ENCODE assay signal across 8 cellular contexts in genomic region chr1:62688687-62689085, GRCh38. TPM values are rescaled to one million over a fixed set of nuclear protein-coding genes. Genes with fewer than 3 reads are reported as not detected.
DNase-seq lines count a peak whose midpoint lies in the region; ATAC-seq, FAIRE-seq and TF ChIP-seq lines count a peak whose summit lies in the region.

No MANE protein-coding gene starts in this region.

- no peak for TF ChIP-seq EP300 in GM12878 (IDR thresholded peaks at IDR 0.05; ENCODE audit: borderline replicate concordance in 1 of 2, control insufficient read depth in 1 of 2, low read depth in 2 of 2, low read length in 2 of 2)

- no peaks in the 10 kb centered on the region for H4K20me1 ChIP-seq in GM12878 (ENCODE audit: control insufficient read depth, insufficient read depth)

- CTCF ChIA-PET in GM12878 (lab: Yijun Ruan, JAX) = interaction anchor here (0.8 to 2.7 kb wide), 3 partner anchors 9 to 58 kb away, joined by 3 to 16 read pairs (median 3); no protein-coding TSS in a partner anchor

- TSS peak; percentile 75 for BruUV-seq in GM12878 (replicated peaks; lab: Mats Ljungman, UMichigan)

- H3K79me2 ChIP-seq in GM12878 (ENCODE audit: control insufficient read depth, insufficient read depth, low read length) = peaks cover 21% of the 10 kb centered on the region

- peak overlapping the region; percentile 95 for H3K4me2 ChIP-seq in GM12878 (ENCODE audit: control insufficient read depth, insufficient read depth)

- ATAC-seq in heart left ventricle = no peak
- no peak for ATAC-seq in Right ventricle myocardium superior (ENCODE audit: poor library complexity)
- ATAC-seq in GM12878 = peak; percentile 3; the same call in 2 of the 3 replicates
- ATAC-seq in lower lobe of right lung = peak in 1 of 2 donors; percentile 1
- no peak for ATAC-seq in upper lobe of right lung
- no peak for ATAC-seq in HG03469 (IDR thresholded peaks at IDR 0.05; ENCODE audit: unreplicated experiment)

- DNase-seq in heart left ventricle = no peak
- no peak for DNase-seq in Right ventricle myocardium superior
- DNase-seq in GM12878 (ENCODE audit: low read depth, low spot score) = no peak
- DNase-seq in lower lobe of right lung = no peak
- no peak for DNase-seq in upper lobe of right lung
- DNase-seq in NCI-H1436 treated with DMSO at 0.1 percent for 48 hours (lab: John Stamatoyannopoulos, UW) = no peak

- RAD21 ChIA-PET in GM12878 (lab: Charles Lee; ENCODE audit: unreplicated experiment) = interaction anchor here (0.8 to 1.2 kb wide), 4 partner anchors 34 to 252 kb away, joined by 3 to 4 read pairs (median 3); partner anchors contain the start of gene USP1

- POLR2A ChIA-PET in GM12878 (lab: Charles Lee) = interaction anchor here (0.8 to 1.2 kb wide), 2 partner anchors 64 to 67 kb away, joined by 3 to 4 read pairs; no protein-coding TSS in a partner anchor

- H3K9me3 ChIP-seq in heart left ventricle (no peaks in the 10 kb centered on the region), HUES6 (ENCODE audit: control insufficient read depth, insufficient read depth, low read depth, low read length) (no peaks in the 10 kb centered on the region), GM12878 (replicated peaks; ENCODE audit: control insufficient read depth, insufficient read depth, low read length) (no peaks in the 10 kb centered on the region; the same call in 2 of the 3 replicates), lower lobe of right lung (no peaks in the 10 kb centered on the region), upper lobe of right lung (no peaks in the 10 kb centered on the region)

- WGBS in heart left ventricle, 4 donors = 0 to 4% (median 2%) methylated on average over 10 of the region's 10 CpGs
- WGBS in GM12878 (ENCODE audit: insufficient coverage, insufficient replicate concordance, low lambda C conversion rate, missing lambda C conversion rate) = 12% methylated on average over 10 of the region's 10 CpGs

- H3K4me1 ChIP-seq in heart left ventricle = peaks cover 0 to 55% (median 30%) of the 10 kb centered on the region in 12 donors
- H3K4me1 ChIP-seq in HUES6 (ENCODE audit: control insufficient read depth, insufficient read depth, low read length) = peaks cover 19% of the 10 kb centered on the region
- H3K4me1 ChIP-seq in GM12878 (ENCODE audit: control insufficient read depth, insufficient read depth, low read length) = peaks cover 4% of the 10 kb centered on the region; the same call in 1 of the 2 replicates
- H3K4me1 ChIP-seq in lower lobe of right lung = peaks cover 39% of the 10 kb centered on the region
- peaks cover 22% of the 10 kb centered on the region for H3K4me1 ChIP-seq in upper lobe of right lung

- no peak for TF ChIP-seq POLR2A in heart left ventricle (IDR thresholded peaks at IDR 0.05)
- no peak for TF ChIP-seq POLR2A in GM12878 (IDR thresholded peaks at IDR 0.05; ENCODE audit: low read depth, low read length)

- SMC1A ChIA-PET in GM12878 (lab: Charles Lee; ENCODE audit: uncharacterized antibody, unreplicated experiment) = interaction anchor here (0.8 to 3.5 kb wide), 9 partner anchors 35 to 249 kb away, joined by 3 to 23 read pairs (median 7); no protein-coding TSS in a partner anchor

- peak overlapping the region; percentile 48 to 99 (median 88) for H3K4me3 ChIP-seq in heart left ventricle
- peak overlapping the region; percentile 100 for H3K4me3 ChIP-seq in HUES6 (ENCODE audit: low read depth, low read length)
- H3K4me3 ChIP-seq in GM12878 = peak overlapping the region; percentile 87
- H3K4me3 ChIP-seq in lower lobe of right lung = peak overlapping the region; percentile 70
- peak overlapping the region; percentile 85 for H3K4me3 ChIP-seq in upper lobe of right lung

- intact Hi-C loops in heart left ventricle (cut with DNase I) = loop anchor here in 2 of 10 donors (5.0 to 10.0 kb wide), 2 partner anchors 39 to 56 kb away; no protein-coding TSS in a partner anchor
- intact Hi-C loops in Right ventricle myocardium superior (cut with DNase I) = no loop called here
- intact Hi-C loops in GM12878 (cut with micrococcal nuclease; ENCODE audit: unreplicated experiment) = loop anchor here (2.0 kb wide), 1 partner anchor 252 kb away; the partner anchor contains the start of gene USP1
- intact Hi-C loops in lower lobe of right lung (cut with DNase I) = no loop called here
- intact Hi-C loops in upper lobe of right lung (cut with DNase I) = no loop called here

- TF ChIP-seq CTCF in heart left ventricle (IDR thresholded peaks at IDR 0.05) (no peak), GM12878 (IDR thresholded peaks at IDR 0.05 in 2 of 3, conservative IDR thresholded peaks at IDR 0.05 in 1 of 3; ENCODE audit: control insufficient read depth in 2 of 3, extremely low read depth in 1 of 3, insufficient read depth in 1 of 3, low read depth in 3 of 3, low read length in 3 of 3) (no peak), lower lobe of right lung (IDR thresholded peaks at IDR 0.05) (no peak), upper lobe of right lung (IDR thresholded peaks at IDR 0.05) (no peak)

- H3K9ac ChIP-seq in HUES6 (ENCODE audit: low read length) (peak overlapping the region; percentile 92), GM12878 (ENCODE audit: control insufficient read depth, insufficient read depth, low read length) (peak overlapping the region; percentile 88)

- in situ Hi-C loops in GM12878 (cut with MboI) = no loop called here

- no peak for FAIRE-seq in GM12878 (lab: Jason Lieb, UNC)

- no peak for TF ChIP-seq RAD21 in GM12878 (IDR thresholded peaks at IDR 0.05; ENCODE audit: insufficient read depth, low read depth, low read length)

- no peaks in the 10 kb centered on the region for H3K27me3 ChIP-seq in heart left ventricle
- no peaks in the 10 kb centered on the region for H3K27me3 ChIP-seq in HUES6 (ENCODE audit: control insufficient read depth, insufficient read depth, low read length)
- H3K27me3 ChIP-seq in GM12878 (replicated peaks in 1 of 2; ENCODE audit: control insufficient read depth in 2 of 2, insufficient read depth in 2 of 2, low read length in 1 of 2) = no peaks in the 10 kb centered on the region
- H3K27me3 ChIP-seq in lower lobe of right lung (ENCODE audit: low read depth) = no peaks in the 10 kb centered on the region
- H3K27me3 ChIP-seq in upper lobe of right lung = no peaks in the 10 kb centered on the region

- no peaks in the 10 kb centered on the region for H3K36me3 ChIP-seq in heart left ventricle
- H3K36me3 ChIP-seq in HUES6 (ENCODE audit: control insufficient read depth, insufficient read depth, low read length) = no peaks in the 10 kb centered on the region
- no peaks in the 10 kb centered on the region for H3K36me3 ChIP-seq in GM12878 (ENCODE audit: control insufficient read depth in 2 of 2, insufficient read depth in 2 of 2, low read length in 1 of 2)
- H3K36me3 ChIP-seq in lower lobe of right lung = no peaks in the 10 kb centered on the region
- H3K36me3 ChIP-seq in upper lobe of right lung = no peaks in the 10 kb centered on the region

- H3K27ac ChIP-seq in heart left ventricle (peak overlapping the region; percentile 47 to 87 (median 76)), HUES6 (ENCODE audit: low read depth, low read length) (peak overlapping the region; percentile 78), GM12878 (ENCODE audit: control insufficient read depth, insufficient read depth) (peak overlapping the region; percentile 83), lower lobe of right lung (peak overlapping the region; percentile 73), upper lobe of right lung (peak overlapping the region; percentile 85)

- H2AFZ ChIP-seq in GM12878 (ENCODE audit: control insufficient read depth, low read depth, low read length) = peak overlapping the region; percentile 98

RNA-seq across cellular contexts. Expression of gene DOCK7, which starts 0.5 kb away (rescaled TPM):
- 10 to 100 TPM in 7 of 9 donors, 1 to 10 TPM in 2; 5.8 to 26.7 (median 12.0) TPM for total RNA-seq in heart left ventricle
- 1 to 10 TPM; 2.9 to 6.2 TPM for polyA plus RNA-seq in heart left ventricle
- total RNA-seq in Right ventricle myocardium superior = 7.7 TPM
- total RNA-seq in GM12878 (2013; cell fraction: nucleolus; rRNA removed) = 138 and 140 TPM in 2 replicates
- 29.7 and 30.7 TPM in 2 replicates for total RNA-seq in GM12878 (2014; rRNA removed)
- total RNA-seq in GM12878 (2014; rRNA removed; fragmentation: Illumina TruSeq; extraction: Trizol) = 26.3 and 34.1 TPM in 2 replicates
- total RNA-seq in GM12878 (2021) = 29.5 and 35.5 TPM in 2 replicates
- polyA plus RNA-seq in GM12878 (2011; ENCODE audit: low read depth) = 26.9 TPM
- polyA plus RNA-seq in GM12878 (2011; rRNA removed) = 34.6 and 42.0 TPM in 2 replicates
- 13.7 and 14.1 TPM in 2 replicates for polyA plus RNA-seq in GM12878 (2011; cell fraction: cytosol; rRNA removed)
- 18.6 and 26.8 TPM in 2 replicates for polyA plus RNA-seq in GM12878 (2011; cell fraction: nucleus; rRNA removed)
- polyA plus RNA-seq in GM12878 (2012) = 12.0 and 13.2 TPM in 2 replicates
- polyA plus RNA-seq in GM12878 (2014; fragmentation: Illumina TruSeq; extraction: Trizol) = 27.8 and 52.7 TPM in 2 replicates
- 1 to 10 TPM; 4.8 to 7.0 TPM for polyA plus RNA-seq in GM12878 (2014; fragmentation: Nextera tagmentation; extraction: Ambion mirVana)
- polyA plus RNA-seq in GM12878 (2014; rRNA removed) = 17.6 and 25.9 TPM in 2 replicates
- 10 to 100 TPM; 13.2 to 24.2 TPM for polyA plus RNA-seq in GM12878 (2016; fragmentation: Nextera tagmentation; extraction: Ambion mirVana)
- 63.5 and 113 TPM in 2 replicates for polyA minus RNA-seq in GM12878 (2011; rRNA and poly(A)+ RNA removed)
- polyA minus RNA-seq in GM12878 (2011; cell fraction: cytosol; rRNA and poly(A)+ RNA removed) = 34.5 and 37.3 TPM in 2 replicates
- 48.2 and 92.5 TPM in 2 replicates for polyA minus RNA-seq in GM12878 (2011; cell fraction: nucleus; rRNA and poly(A)+ RNA removed)
- 36.5 TPM for total RNA-seq in lower lobe of right lung
- total RNA-seq in upper lobe of right lung = 34.7 TPM
